ENCODE assay signal across 7 cellular contexts in the genomic region with DNA sequence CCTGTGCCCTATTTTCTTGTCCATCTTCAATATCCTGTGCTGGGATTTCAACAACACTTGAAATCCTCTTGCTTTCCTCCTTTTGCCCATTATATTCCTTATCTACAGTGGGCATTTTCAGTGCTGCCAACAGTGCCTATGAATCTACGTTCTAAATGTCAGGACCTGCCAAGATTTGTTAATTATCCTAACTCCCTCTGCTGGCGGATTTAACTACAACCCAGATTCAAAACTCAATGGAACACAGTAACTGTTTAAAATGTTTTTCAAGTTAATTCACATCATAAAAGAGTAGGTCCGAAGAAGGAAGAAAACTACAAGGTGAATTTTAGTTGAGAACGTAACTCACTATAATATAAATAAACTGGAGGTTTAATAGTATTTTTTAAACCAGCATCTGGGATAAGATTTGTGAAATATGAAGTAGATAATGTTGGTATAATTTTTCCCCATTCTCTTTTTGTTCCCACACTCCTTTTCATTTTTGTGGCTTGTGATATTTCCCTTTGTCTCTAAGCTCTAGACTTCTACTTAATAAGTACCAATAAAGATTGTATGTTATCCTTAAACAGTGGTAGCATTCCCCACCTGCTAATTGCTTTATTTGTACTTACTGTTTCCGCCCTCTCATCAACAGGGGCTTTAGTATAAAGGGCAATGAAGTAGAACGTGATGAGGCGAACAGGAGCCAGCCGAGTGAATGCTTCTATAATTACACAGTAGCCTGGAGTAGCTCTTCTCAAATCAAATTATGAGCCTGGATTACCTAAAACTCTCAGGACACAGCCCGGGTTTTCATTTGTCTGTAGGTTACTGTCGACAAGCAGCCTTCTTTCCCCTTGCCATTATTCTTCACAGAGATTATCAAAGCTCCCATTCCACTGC.
A peak's percentile ranks its signal among the peaks of the same experiment; 100 is the strongest.
DNase-seq lines count a peak whose midpoint lies in the region; ATAC-seq and TF ChIP-seq lines count a peak whose summit lies in the region.

No MANE protein-coding gene starts in this region.

- H3K4me1 ChIP-seq in adipocyte (ENCODE audit: control insufficient read depth, insufficient read depth, low read length): no peaks in the 10 kb centered on the region

- H3K27me3 ChIP-seq in adipocyte (replicated peaks; ENCODE audit: control insufficient read depth, insufficient read depth, low read length): peaks cover 6% of the 10 kb centered on the region
- no peaks in the 10 kb centered on the region for H3K27me3 ChIP-seq in CD4-positive, alpha-beta T cell (ENCODE audit: control insufficient read depth, insufficient read depth, low read length)

- ATAC-seq in GM18868 (IDR thresholded peaks at IDR 0.05; ENCODE audit: unreplicated experiment): peak; percentile 62
- peak; percentile 75 for ATAC-seq in left lobe of liver
- ATAC-seq in CD4-positive, alpha-beta T cell (ENCODE audit: poor library complexity): no peak
- no peak for ATAC-seq in GM18511 (IDR thresholded peaks at IDR 0.05; ENCODE audit: unreplicated experiment)

- no peaks in the 10 kb centered on the region for H3K36me3 Mint-ChIP-seq in CD4-positive, alpha-beta T cell (ENCODE audit: low read depth)

- TF ChIP-seq CTCF in CD4-positive, alpha-beta T cell (IDR thresholded peaks at IDR 0.05): no peak

- no peaks in the 10 kb centered on the region for H3K4me1 Mint-ChIP-seq in CD4-positive, alpha-beta T cell (ENCODE audit: low read depth)

- no peaks in the 10 kb centered on the region for H3K27me3 Mint-ChIP-seq in CD4-positive, alpha-beta T cell

- peak; percentile 85 for DNase-seq in NCI-H187 treated with DMSO at 0.1 percent for 48 hours (lab: John Stamatoyannopoulos, UW)
- peak; percentile 41 for DNase-seq in adipocyte (ENCODE audit: low read depth)
- no peak for DNase-seq in left lobe of liver (ENCODE audit: low spot score)
- no peak for DNase-seq in GF-D8 (lab: John Stamatoyannopoulos, UW)
- no peak for DNase-seq in CD4-positive, alpha-beta T cell

- no peak overlapping the region for H3K4me3 ChIP-seq in adipocyte (ENCODE audit: low read length)

- POLR2A ChIA-PET in CD4-positive, alpha-beta T cell (lab: Charles Lee): no interaction called here

- no peaks in the 10 kb centered on the region for H3K36me3 ChIP-seq in adipocyte (ENCODE audit: control insufficient read depth, insufficient read depth, low read length, severe bottlenecking)

- H3K9ac ChIP-seq in adipocyte (ENCODE audit: low read length): no peak overlapping the region

- intact Hi-C loops in CD4-positive, alpha-beta T cell (cut with DNase I, micrococcal nuclease): no loop called here

- no peak overlapping the region for H3K27ac Mint-ChIP-seq in CD4-positive, alpha-beta T cell

- H3K27ac ChIP-seq in CD4-positive, alpha-beta T cell (ENCODE audit: low read depth, low read length): no peak overlapping the region

- H3K9me3 Mint-ChIP-seq in CD4-positive, alpha-beta T cell: no peaks in the 10 kb centered on the region

- no peak overlapping the region for H3K4me3 Mint-ChIP-seq in CD4-positive, alpha-beta T cell

- CTCF ChIA-PET in CD4-positive, alpha-beta T cell (lab: Charles Lee): no interaction called here

- no peaks in the 10 kb centered on the region for H3K9me3 ChIP-seq in adipocyte (ENCODE audit: control insufficient read depth, low read length)
- no peaks in the 10 kb centered on the region for H3K9me3 ChIP-seq in CD4-positive, alpha-beta T cell (ENCODE audit: control insufficient read depth, low read length)

Comparison
In these comparisons a context has a peak if more than half of its experiments do, and no peak if none do; other contexts are left out.
1. ATAC-seq: peak in GM18868 (single experiment) and left lobe of liver (single experiment); none in CD4-positive, alpha-beta T cell (single experiment) and GM18511 (single experiment).
2. DNase-seq: peak in NCI-H187 treated with DMSO at 0.1 percent for 48 hours (single experiment) and adipocyte (single experiment); none in left lobe of liver (single experiment), GF-D8 (single experiment) and CD4-positive, alpha-beta T cell (0 of 10).